Comparison of ENCODE assay signal across 8 cellular contexts in the genomic region with DNA sequence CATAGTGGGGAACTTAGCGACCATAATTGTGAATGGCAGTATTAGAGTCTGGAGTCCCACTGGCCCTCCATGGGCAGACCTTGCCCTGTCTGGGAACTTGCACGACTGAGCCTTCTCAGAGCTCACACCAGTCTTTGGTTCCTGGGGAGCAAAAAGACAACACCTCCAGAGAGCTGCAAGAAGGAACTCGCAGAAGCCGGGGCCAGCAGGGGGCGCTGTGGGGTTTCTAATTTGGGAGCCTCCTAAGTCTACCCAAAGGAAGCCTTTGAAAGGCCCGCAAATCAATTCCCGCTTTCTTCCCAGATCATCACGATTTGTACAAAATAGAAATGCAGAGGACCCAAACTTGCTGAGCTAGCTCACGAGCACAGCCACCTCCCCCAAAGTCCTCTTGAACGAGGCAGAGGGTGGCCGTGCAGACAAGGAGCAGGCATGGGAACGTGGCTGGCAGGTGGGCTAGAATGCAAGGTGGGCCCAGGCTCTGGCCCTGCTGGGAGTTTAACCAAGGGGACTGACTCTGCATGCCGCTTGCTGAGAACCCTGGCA. TPM values are rescaled to one million over a fixed set of nuclear protein-coding genes. Genes with fewer than 3 reads are reported as not detected.
A peak's percentile ranks its signal among the peaks of the same experiment; 100 is the strongest.
DNase-seq lines count a peak whose midpoint lies in the region; ATAC-seq and TF ChIP-seq lines count a peak whose summit lies in the region.

No MANE protein-coding gene starts in this region.

- no peak overlapping the region for H3K4me3 Mint-ChIP-seq in activated naive CD4-positive, alpha-beta T cell treated with anti-CD3 and anti-CD28 coated beads for 36 hours
- H3K4me3 Mint-ChIP-seq in progenitor cell of endocrine pancreas (ENCODE audit: low read depth), result no peak overlapping the region

- no peaks in the 10 kb centered on the region for H3K4me1 Mint-ChIP-seq in activated naive CD4-positive, alpha-beta T cell treated with anti-CD3 and anti-CD28 coated beads for 36 hours (ENCODE audit: low read depth)
- no peaks in the 10 kb centered on the region for H3K4me1 Mint-ChIP-seq in progenitor cell of endocrine pancreas (ENCODE audit: low read depth)

- H3K36me3 ChIP-seq in MG63, result no peaks in the 10 kb centered on the region
- peaks cover 9% of the 10 kb centered on the region; the same call in 1 of the 2 replicates for H3K36me3 ChIP-seq in SJCRH30
- no peaks in the 10 kb centered on the region for H3K36me3 ChIP-seq in heart left ventricle
- H3K36me3 ChIP-seq in uterus, result no peaks in the 10 kb centered on the region

- H3K27ac ChIP-seq in SJCRH30, result no peak overlapping the region
- no peak overlapping the region for H3K27ac ChIP-seq in heart left ventricle
- H3K27ac ChIP-seq in uterus, result no peak overlapping the region

- no peaks in the 10 kb centered on the region for H3K9me3 ChIP-seq in MG63
- no peaks in the 10 kb centered on the region for H3K9me3 ChIP-seq in SJCRH30 (replicated peaks)
- no peaks in the 10 kb centered on the region for H3K9me3 ChIP-seq in heart left ventricle
- no peaks in the 10 kb centered on the region for H3K9me3 ChIP-seq in uterus

- peak; percentile 57 for DNase-seq in EH (ENCODE audit: low read depth)
- peak; percentile 63 for DNase-seq in MG63
- DNase-seq in SJCRH30, result peak; percentile 77 to 79
- peak; percentile 92 for DNase-seq in activated naive CD4-positive, alpha-beta T cell treated with anti-CD3 and anti-CD28 coated beads for 36 hours
- DNase-seq in heart left ventricle, result peak; percentile 63 to 87 (median 69)
- DNase-seq in progenitor cell of endocrine pancreas (ENCODE audit: low spot score, unreplicated experiment), result peak; percentile 87
- peak; percentile 26 to 36 for DNase-seq in uterus

- H3K4me1 ChIP-seq in SJCRH30, result no peaks in the 10 kb centered on the region
- no peaks in the 10 kb centered on the region for H3K4me1 ChIP-seq in heart left ventricle
- no peaks in the 10 kb centered on the region for H3K4me1 ChIP-seq in uterus

- H3K36me3 Mint-ChIP-seq in activated naive CD4-positive, alpha-beta T cell treated with anti-CD3 and anti-CD28 coated beads for 36 hours (ENCODE audit: low read depth), result no peaks in the 10 kb centered on the region
- no peaks in the 10 kb centered on the region for H3K36me3 Mint-ChIP-seq in progenitor cell of endocrine pancreas (ENCODE audit: insufficient read depth)

- TF ChIP-seq POLR2A in heart left ventricle (IDR thresholded peaks at IDR 0.05) (no peak), uterus (IDR thresholded peaks at IDR 0.05) (no peak)

- intact Hi-C loops in activated naive CD4-positive, alpha-beta T cell treated with anti-CD3 and anti-CD28 coated beads for 36 hours (cut with micrococcal nuclease), result loop anchor here (1.0 kb wide), 3 partner anchors 131 to 601 kb away; no protein-coding TSS in a partner anchor
- intact Hi-C loops in heart left ventricle (cut with DNase I), result loop anchor here in 9 of 10 donors (1.0 to 10.0 kb wide), 12 partner anchors 128 to 601 kb away; partner anchors contain the start of gene NOS1 (in 4 of the 9)
- intact Hi-C loops in uterus (cut with DNase I; ENCODE audit: low total_unique reads), result no loop called here

- H3K4me3 ChIP-seq in MG63 (no peak overlapping the region), SJCRH30 (no peak overlapping the region), heart left ventricle (no peak overlapping the region), uterus (no peak overlapping the region)

- no peaks in the 10 kb centered on the region for H3K9me3 Mint-ChIP-seq in activated naive CD4-positive, alpha-beta T cell treated with anti-CD3 and anti-CD28 coated beads for 36 hours
- no peaks in the 10 kb centered on the region for H3K9me3 Mint-ChIP-seq in progenitor cell of endocrine pancreas (ENCODE audit: low read depth)

- 3 to 11% (median 9%) methylated on average over 10 to 13 of the region's 13 CpGs for WGBS in heart left ventricle, 4 donors

- peaks cover 15% of the 10 kb centered on the region for H3K27me3 Mint-ChIP-seq in activated naive CD4-positive, alpha-beta T cell treated with anti-CD3 and anti-CD28 coated beads for 36 hours (ENCODE audit: low read depth)
- H3K27me3 Mint-ChIP-seq in progenitor cell of endocrine pancreas, result peaks cover 15% of the 10 kb centered on the region

- peak; percentile 55 to 85 (median 72) for TF ChIP-seq CTCF in heart left ventricle (IDR thresholded peaks at IDR 0.05)
- TF ChIP-seq CTCF in progenitor cell of endocrine pancreas (IDR thresholded peaks at IDR 0.05; ENCODE audit: unreplicated experiment), result peak; percentile 92
- peak in 3 of 4 experiments; percentile 32 to 37 (median 34) for TF ChIP-seq CTCF in uterus (IDR thresholded peaks at IDR 0.05)

- H3K27me3 ChIP-seq in MG63, result no peaks in the 10 kb centered on the region; the same call in 1 of the 2 replicates
- no peaks in the 10 kb centered on the region for H3K27me3 ChIP-seq in SJCRH30
- peaks cover 0 to 31% (median 0%) of the 10 kb centered on the region in 9 donors for H3K27me3 ChIP-seq in heart left ventricle
- H3K27me3 ChIP-seq in uterus, result no peaks in the 10 kb centered on the region

- ATAC-seq in heart left ventricle (peak in 3 of 4 donors; percentile 48 to 54 (median 50)), HG02588 (IDR thresholded peaks at IDR 0.05; ENCODE audit: unreplicated experiment) (no peak)

- no peak overlapping the region for H3K27ac Mint-ChIP-seq in activated naive CD4-positive, alpha-beta T cell treated with anti-CD3 and anti-CD28 coated beads for 36 hours
- no peak overlapping the region for H3K27ac Mint-ChIP-seq in progenitor cell of endocrine pancreas

- CTCF ChIA-PET in activated naive CD4-positive, alpha-beta T cell treated with anti-CD3 and anti-CD28 coated beads for 36 hours (lab: Charles Lee), result interaction anchor here (0.6 to 2.3 kb wide), 14 partner anchors 10 to 625 kb away, joined by 3 to 17 read pairs (median 3); no protein-coding TSS in a partner anchor

RNA-seq across cellular contexts. Expression of gene FBXO21, which starts 46.3 kb away (rescaled TPM):
- total RNA-seq in MG63 (2014; rRNA removed; shearing (Covaris generic); ENCODE audit: low replicate concordance), result 10.4 and 12.0 TPM in 2 replicates
- total RNA-seq in SJCRH30 (2014; rRNA removed; shearing (Covaris generic)), result 54.1 and 68.9 TPM in 2 replicates
- 10 to 100 TPM; 18.2 to 19.7 TPM for total RNA-seq in activated naive CD4-positive, alpha-beta T cell treated with anti-CD3 and anti-CD28 coated beads for 36 hours
- total RNA-seq in heart left ventricle (10 to 100 TPM; 32.6 to 82.4 (median 51.3) TPM), progenitor cell of endocrine pancreas (62.7 and 63.3 TPM in 2 replicates), uterus (100 to 1,000 TPM in 2 of 4 donors, 10 to 100 TPM in 2; 66.2 to 152 (median 90.0) TPM)
- 10 to 100 TPM; 10.9 to 23.9 TPM for polyA plus RNA-seq in heart left ventricle

Comparison
In these comparisons a context has a peak if more than half of its experiments do, and no peak if none do; other contexts are left out.
1. DNase-seq: peak in every context shown above with its lines; median percentile 92 in activated naive CD4-positive, alpha-beta T cell treated with anti-CD3 and anti-CD28 coated beads for 36 hours; 87 in progenitor cell of endocrine pancreas; 78 in SJCRH30; 69 in heart left ventricle; 63 in MG63; 57 in EH; 31 in uterus.
2. CTCF ChIP-seq: peak in every context shown above with its lines; median percentile 92 in progenitor cell of endocrine pancreas; 72 in heart left ventricle; 34 in uterus.